ENCODE assay signal across 18 cellular contexts in genomic region chr4:88843067-88843723, GRCh38.
DNase-seq lines count a peak whose midpoint lies in the region; ATAC-seq and TF ChIP-seq lines count a peak whose summit lies in the region.
"Had no signal": no experiment of that assay in that cellular context is flagged by ENCODE, and none has a peak within 500 bp of the region (broad histone marks: within the 10 kb centered on the region; RNA-seq: fewer than 3 reads in every experiment).

No MANE protein-coding gene starts in this region.

- H3K9me3 Mint-ChIP-seq in activated T-helper 17 cell treated with anti-CD3 and anti-CD28 coated beads, Interleukin-2, amount 50 U/mL, for 72 hours = no peaks in the 10 kb centered on the region
- H3K9me3 Mint-ChIP-seq: activated CD4-positive, alpha-beta T cell treated with anti-CD3 and anti-CD28 coated beads, Interleukin-2, amount 10 ng/mL, durations not matched to agents 24 days and 14 days; activated T-cell treated with anti-CD3 and anti-CD28 coated beads, Interleukin-2, amount 50 U/mL, for 72 hours had no signal

- intact Hi-C loops in gastrocnemius medialis (cut with DNase I; ENCODE audit: low total_unique reads) = no loop called here

- H3K27ac ChIP-seq in gastrocnemius medialis = no peak overlapping the region
- H3K27ac ChIP-seq: neutrophil had no signal

- no peak overlapping the region for H3K4me3 ChIP-seq in gastrocnemius medialis

- ATAC-seq in gastrocnemius medialis (peak; percentile 36 to 76), HG03460 (IDR thresholded peaks at IDR 0.05; ENCODE audit: unreplicated experiment) (no peak), HG03571 (IDR thresholded peaks at IDR 0.05; ENCODE audit: unreplicated experiment) (no peak)
- no peak for ATAC-seq in activated T-helper 17 cell treated with anti-CD3 and anti-CD28 coated beads, Interleukin-2, amount 50 U/mL, for 72 hours (replicated peaks)
- ATAC-seq: activated T-cell treated with anti-CD3 and anti-CD28 coated beads, Interleukin-2, amount 50 U/mL, for 72 hours; Panc1 had no signal

- H3K27me3 ChIP-seq in gastrocnemius medialis = no peaks in the 10 kb centered on the region
- H3K27me3 ChIP-seq: neutrophil had no signal

- no peak overlapping the region for H3K27ac Mint-ChIP-seq in activated T-helper 17 cell treated with anti-CD3 and anti-CD28 coated beads, Interleukin-2, amount 50 U/mL, for 72 hours
- H3K27ac Mint-ChIP-seq: activated CD4-positive, alpha-beta T cell treated with anti-CD3 and anti-CD28 coated beads, Interleukin-2, amount 10 ng/mL, durations not matched to agents 24 days and 14 days; activated T-cell treated with anti-CD3 and anti-CD28 coated beads, Interleukin-2, amount 50 U/mL, for 72 hours had no signal

- H3K36me3 ChIP-seq in gastrocnemius medialis = no peaks in the 10 kb centered on the region
- H3K36me3 ChIP-seq: neutrophil had no signal

- no peaks in the 10 kb centered on the region for H3K36me3 Mint-ChIP-seq in activated T-helper 17 cell treated with anti-CD3 and anti-CD28 coated beads, Interleukin-2, amount 50 U/mL, for 72 hours (ENCODE audit: low read depth)

- H3K4me1 Mint-ChIP-seq in activated T-helper 17 cell treated with anti-CD3 and anti-CD28 coated beads, Interleukin-2, amount 50 U/mL, for 72 hours = no peaks in the 10 kb centered on the region
- H3K4me1 Mint-ChIP-seq: activated CD4-positive, alpha-beta T cell treated with anti-CD3 and anti-CD28 coated beads, Interleukin-2, amount 10 ng/mL, durations not matched to agents 24 days and 14 days had no signal

- peak in 2 of 3 experiments; percentile 35 to 70 for DNase-seq in NCI-H1417 (lab: John Stamatoyannopoulos, UW)
- DNase-seq in NCI-H1417 treated with DMSO at 0.1 percent for 48 hours (lab: John Stamatoyannopoulos, UW) = no peak
- DNase-seq in NCI-H510A (lab: John Stamatoyannopoulos, UW) = peak; percentile 15
- DNase-seq in fibroblast of peridontal ligament (ENCODE audit: extremely low read depth) = peak; percentile 52
- DNase-seq in gastrocnemius medialis = no peak
- DNase-seq: activated CD4-positive, alpha-beta T cell treated with anti-CD3 and anti-CD28 coated beads, Interleukin-2, amount 10 ng/mL, durations not matched to agents 24 days and 14 days; activated T-cell treated with anti-CD3 and anti-CD28 coated beads, Interleukin-2, amount 50 U/mL, for 72 hours; anterior cingulate cortex; effector memory CD4-positive, alpha-beta T cell; glutamatergic neuron; NCI-H187 treated with DMSO at 0.1 percent for 48 hours; T-helper 2 cell; trophoblast cell had no signal

- no peak for TF ChIP-seq POLR2A in gastrocnemius medialis (IDR thresholded peaks at IDR 0.05)

- H3K4me1 ChIP-seq in gastrocnemius medialis = peaks cover 2 to 11% of the 10 kb centered on the region in 2 donors

- no peak for TF ChIP-seq CTCF in gastrocnemius medialis (IDR thresholded peaks at IDR 0.05 in 4 of 5, conservative IDR thresholded peaks at IDR 0.05 in 1 of 5)

- no peaks in the 10 kb centered on the region for H3K27me3 Mint-ChIP-seq in activated T-helper 17 cell treated with anti-CD3 and anti-CD28 coated beads, Interleukin-2, amount 50 U/mL, for 72 hours

- H3K4me3 Mint-ChIP-seq in activated T-helper 17 cell treated with anti-CD3 and anti-CD28 coated beads, Interleukin-2, amount 50 U/mL, for 72 hours = no peak overlapping the region
- H3K4me3 Mint-ChIP-seq: activated CD4-positive, alpha-beta T cell treated with anti-CD3 and anti-CD28 coated beads, Interleukin-2, amount 10 ng/mL, durations not matched to agents 24 days and 14 days; activated T-cell treated with anti-CD3 and anti-CD28 coated beads, Interleukin-2, amount 50 U/mL, for 72 hours had no signal

- in situ Hi-C loops in gastrocnemius medialis (cut with MboI; ENCODE audit: low sequenced_read_pairs in 4 of 4) = no loop called here

- no peaks in the 10 kb centered on the region for H3K9me3 ChIP-seq in gastrocnemius medialis
- H3K9me3 ChIP-seq: neutrophil had no signal

Comparison
In these comparisons a context has a peak if more than half of its experiments do, and no peak if none do; other contexts are left out.
1. DNase-seq: peak in NCI-H1417 (2 of 3), NCI-H510A (single experiment) and fibroblast of peridontal ligament (single experiment); none in NCI-H1417 treated with DMSO at 0.1 percent for 48 hours (single experiment) and gastrocnemius medialis (0 of 2).
2. ATAC-seq: peak in gastrocnemius medialis (2 of 2); none in HG03460 (single experiment), HG03571 (single experiment) and activated T-helper 17 cell treated with anti-CD3 and anti-CD28 coated beads, Interleukin-2, amount 50 U/mL, for 72 hours (single experiment).